In genomic region chr13:38398810-38399493, GRCh38 we compare ENCODE assay signal across 12 cellular contexts. TPM values are rescaled to one million over a fixed set of nuclear protein-coding genes. Genes with fewer than 3 reads are reported as not detected.
DNase-seq lines count a peak whose midpoint lies in the region; ATAC-seq and TF ChIP-seq lines count a peak whose summit lies in the region.
"Had no signal": no experiment of that assay in that cellular context is flagged by ENCODE, and none has a peak within 500 bp of the region (broad histone marks: within the 10 kb centered on the region; RNA-seq: fewer than 3 reads in every experiment).

No MANE protein-coding gene starts in this region.

- H3K9me3 ChIP-seq in IMR-90 (ENCODE audit: control insufficient read depth, insufficient read depth, low read length) (no peaks in the 10 kb centered on the region), body of pancreas (no peaks in the 10 kb centered on the region)
- H3K9me3 ChIP-seq: SJCRH30 had no signal

- H3K9me1 ChIP-seq in IMR-90 (ENCODE audit: insufficient read depth, low read length), result no peaks in the 10 kb centered on the region

- H3K23ac ChIP-seq in IMR-90 (ENCODE audit: low read depth, low read length), result no peak overlapping the region

- no peak overlapping the region for H3K4me2 ChIP-seq in IMR-90 (ENCODE audit: low read depth, low read length)

- H2AK9ac ChIP-seq in IMR-90 (replicated peaks; ENCODE audit: low read depth, low read length, poor library complexity), result no peak overlapping the region

- H3K4me3 Mint-ChIP-seq in CD14-positive monocyte (peak overlapping the region; percentile 16 to 78), mesothelial cell of epicardium (no peak overlapping the region)

- DNase-seq in CD14-positive monocyte (ENCODE audit: low spot score) (no peak), IMR-90 (peak; percentile 39), brain microvascular endothelial cell (peak; percentile 22), mesothelial cell of epicardium (ENCODE audit: low spot score in 2 of 2, unreplicated experiment in 2 of 2) (no peak), NCI-H510A (lab: John Stamatoyannopoulos, UW) (no peak), body of pancreas (no peak), omental fat pad (ENCODE audit: low spot score) (no peak)
- DNase-seq in stimulated activated naive CD8-positive, alpha-beta T cell treated with anti-CD3 and anti-CD28 coated beads, Interleukin-15, Interleukin-2, amounts not matched to agents 100 U/mL and 50 U/mL, for 24 hours, result no peak
- DNase-seq: activated CD4-positive, alpha-beta T cell treated with anti-CD3 and anti-CD28 coated beads, Interleukin-2, amount 50 U/mL, for 4 hours; NCI-H2081 treated with DMSO at 0.1 percent for 48 hours had no signal

- TF ChIP-seq CTCF in CD14-positive monocyte (IDR thresholded peaks at IDR 0.05), result no peak
- TF ChIP-seq CTCF in IMR-90 (conservative IDR thresholded peaks at IDR 0.05; ENCODE audit: low read depth, low read length), result no peak
- TF ChIP-seq CTCF in brain microvascular endothelial cell (IDR thresholded peaks at IDR 0.05; ENCODE audit: low read depth, low read length, missing control alignments), result no peak
- no peak for TF ChIP-seq CTCF in mesothelial cell of epicardium (IDR thresholded peaks at IDR 0.05; ENCODE audit: unreplicated experiment)
- no peak for TF ChIP-seq CTCF in body of pancreas (IDR thresholded peaks at IDR 0.05)
- no peak for TF ChIP-seq CTCF in omental fat pad (IDR thresholded peaks at IDR 0.05)

- H3K79me1 ChIP-seq in IMR-90 (ENCODE audit: low read depth in 1 of 2, low read length in 2 of 2), result no peaks in the 10 kb centered on the region

- peaks cover 14% of the 10 kb centered on the region for H3K4me1 Mint-ChIP-seq in CD14-positive monocyte
- H3K4me1 Mint-ChIP-seq in mesothelial cell of epicardium, result peaks cover 41% of the 10 kb centered on the region

- H3K18ac ChIP-seq in IMR-90 (ENCODE audit: low read depth, low read length), result no peak overlapping the region

- no peak overlapping the region for H3K9ac ChIP-seq in IMR-90 (ENCODE audit: low read depth, low read length)

- H4K20me1 ChIP-seq in IMR-90 (ENCODE audit: insufficient read depth, low read length), result no peaks in the 10 kb centered on the region

- no peak overlapping the region for H2AK5ac ChIP-seq in IMR-90 (ENCODE audit: low read depth, low read length)

- no peaks in the 10 kb centered on the region; the same call in 1 of the 2 replicates for H3K27me3 ChIP-seq in IMR-90 (ENCODE audit: control insufficient read depth, insufficient read depth, low read length)
- no peaks in the 10 kb centered on the region for H3K27me3 ChIP-seq in brain microvascular endothelial cell (replicated peaks)
- H3K27me3 ChIP-seq in body of pancreas, result no peaks in the 10 kb centered on the region
- H3K27me3 ChIP-seq: SJCRH30 had no signal

- H3K36me3 ChIP-seq in IMR-90 (ENCODE audit: control insufficient read depth, insufficient read depth, low read length) (no peaks in the 10 kb centered on the region), brain microvascular endothelial cell (replicated peaks) (no peaks in the 10 kb centered on the region), body of pancreas (replicated peaks in 1 of 2; ENCODE audit: insufficient read depth in 1 of 2, low read depth in 2 of 2) (no peaks in the 10 kb centered on the region)
- H3K36me3 ChIP-seq: SJCRH30 had no signal

- H4K8ac ChIP-seq in IMR-90 (ENCODE audit: low read depth in 2 of 2, low read length in 2 of 2), result no peak overlapping the region

- H3K4me3 ChIP-seq in IMR-90 (ENCODE audit: insufficient read depth, low read depth, low read length) (no peak overlapping the region), brain microvascular endothelial cell (ENCODE audit: low read depth, low read length) (no peak overlapping the region), body of pancreas (no peak overlapping the region)
- H3K4me3 ChIP-seq: SJCRH30, skin epidermis had no signal

- peaks cover 0 to 2% (median 0%) of the 10 kb centered on the region in 3 donors for H3K27me3 Mint-ChIP-seq in CD14-positive monocyte (ENCODE audit: low read depth in 3 of 3)
- no peaks in the 10 kb centered on the region for H3K27me3 Mint-ChIP-seq in mesothelial cell of epicardium (ENCODE audit: low read depth)

- CTCF ChIA-PET in IMR-90 (lab: Yijun Ruan, JAX), result no interaction called here

- intact Hi-C loops in CD14-positive monocyte (cut with micrococcal nuclease) (no loop called here), IMR-90 (cut with micrococcal nuclease) (no loop called here), body of pancreas (cut with DNase I) (no loop called here)

- H3K4ac ChIP-seq in IMR-90 (ENCODE audit: low read depth, low read length), result no peak overlapping the region

- POLR2A ChIA-PET in IMR-90 (lab: Charles Lee; ENCODE audit: unreplicated experiment), result no interaction called here

- H2BK5ac ChIP-seq in IMR-90 (ENCODE audit: low read depth, low read length, poor library complexity, severe bottlenecking), result no peak overlapping the region

- H4K5ac ChIP-seq in IMR-90 (ENCODE audit: low read depth, low read length), result no peak overlapping the region

- H4K91ac ChIP-seq in IMR-90 (ENCODE audit: insufficient read depth, low read depth, low read length), result no peak overlapping the region

- dilution Hi-C loops in IMR-90 (cut with HindIII; ENCODE audit: low sequenced_read_pairs, unreplicated experiment), result no loop called here

- H3K14ac ChIP-seq in IMR-90 (replicated peaks; ENCODE audit: low read depth, low read length), result no peak overlapping the region

- H3K27ac ChIP-seq in IMR-90 (ENCODE audit: insufficient read depth, low read length) (no peak overlapping the region), brain microvascular endothelial cell (no peak overlapping the region), body of pancreas (no peak overlapping the region)
- H3K27ac ChIP-seq: SJCRH30, skin epidermis had no signal

- no peak overlapping the region for H2AFZ ChIP-seq in IMR-90 (replicated peaks; ENCODE audit: low read length, poor library complexity)

- no peaks in the 10 kb centered on the region for H3K4me1 ChIP-seq in IMR-90 (ENCODE audit: control insufficient read depth, insufficient read depth, low read length)
- no peaks in the 10 kb centered on the region for H3K4me1 ChIP-seq in body of pancreas

- H3K9me3 Mint-ChIP-seq in CD14-positive monocyte (peaks cover 0 to 5% (median 3%) of the 10 kb centered on the region in 7 donors), mesothelial cell of epicardium (peaks cover 8% of the 10 kb centered on the region)

- WGBS in IMR-90 (ENCODE audit: extremely low coverage in 2 of 2, insufficient read length in 1 of 2), 2 experiments, result no CpG with 5 or more reads among the region's 3 CpGs
- 65 to 73% methylated on average over 3 of the region's 3 CpGs for WGBS in body of pancreas, 2 donors

- no TSS peak for BruUV-seq in IMR-90 (replicated peaks; lab: Mats Ljungman, UMichigan)

- no peaks in the 10 kb centered on the region for H3K36me3 Mint-ChIP-seq in CD14-positive monocyte
- H3K36me3 Mint-ChIP-seq in mesothelial cell of epicardium, result no peaks in the 10 kb centered on the region

- no peak for TF ChIP-seq POLR2A in IMR-90 (IDR thresholded peaks at IDR 0.05; ENCODE audit: low read depth, low read length)
- TF ChIP-seq POLR2A in body of pancreas (IDR thresholded peaks at IDR 0.05), result no peak

- in situ Hi-C loops in IMR-90 (cut with MboI; ENCODE audit: low sequenced_read_pairs) (no loop called here), brain microvascular endothelial cell (cut with HindIII; ENCODE audit: low pct_ligation_motif_present, low sequenced_read_pairs) (no loop called here)

- ATAC-seq in IMR-90 (ENCODE audit: low read depth) (peak; percentile 51), body of pancreas (no peak), omental fat pad (ENCODE audit: low FRiP score) (no peak)
- ATAC-seq in stimulated activated naive CD8-positive, alpha-beta T cell treated with anti-CD3 and anti-CD28 coated beads, Interleukin-15, Interleukin-2, amounts not matched to agents 100 U/mL and 50 U/mL, for 24 hours, result no peak

- no peak overlapping the region for H2BK20ac ChIP-seq in IMR-90 (ENCODE audit: low read depth, low read length)

- no peak overlapping the region for H2BK120ac ChIP-seq in IMR-90 (ENCODE audit: low read depth, low read length)

- no peak overlapping the region for H3K56ac ChIP-seq in IMR-90 (ENCODE audit: extremely low read depth, insufficient read depth, low read length)

- H2BK15ac ChIP-seq in IMR-90 (ENCODE audit: low read depth, low read length), result no peak overlapping the region

- TF ChIP-seq RAD21 in IMR-90 (IDR thresholded peaks at IDR 0.05; ENCODE audit: low read length), result no peak

- H3K27ac Mint-ChIP-seq in CD14-positive monocyte (peak overlapping the region in 3 of 7 donors; percentile 6 to 72 (median 56)), mesothelial cell of epicardium (peak overlapping the region; percentile 45)

TF ChIP-seq in IMR-90, 13 proteins besides CTCF, POLR2A, EP300 and RAD21:
- TF ChIP-seq MAFK (IDR thresholded peaks at IDR 0.05; ENCODE audit: low read depth, low read length), result no peak
- peak; percentile 73 for TF ChIP-seq CEBPB (IDR thresholded peaks at IDR 0.05; ENCODE audit: low read depth, low read length)

RNA-seq across cellular contexts. Expression of gene UFM1, which starts 49.3 kb away (rescaled TPM):
- polyA plus RNA-seq in CD14-positive monocyte (10 to 100 TPM; 41.8 to 56.6 TPM), IMR-90 (2012; rRNA removed) (36.0 and 43.5 TPM in 2 replicates)
- total RNA-seq in IMR-90 (2012; rRNA removed) (94.5 and 127 TPM in 2 replicates), mesothelial cell of epicardium (58.4 to 59.7 TPM (median 59.0 TPM) in 3 replicates), body of pancreas (10 to 100 TPM; 44.8 to 65.9 TPM), omental fat pad (10 to 100 TPM; 55.7 to 66.1 (median 60.9) TPM)
- polyA plus RNA-seq in IMR-90 (2012; cell fraction: cytosol; rRNA removed), result 9.5 and 10.2 TPM in 2 replicates
- 6.6 and 52.3 TPM in 2 replicates for polyA plus RNA-seq in IMR-90 (2012; cell fraction: nucleus; rRNA removed; ENCODE audit: low replicate concordance)

Comparison
In these comparisons a context has a peak if more than half of its experiments do, and no peak if none do; other contexts are left out.
1. DNase-seq: peak in IMR-90 (single experiment) and brain microvascular endothelial cell (single experiment); none in CD14-positive monocyte (single experiment), mesothelial cell of epicardium (0 of 2), NCI-H510A (single experiment), body of pancreas (0 of 4), stimulated activated naive CD8-positive, alpha-beta T cell treated with anti-CD3 and anti-CD28 coated beads, Interleukin-15, Interleukin-2, amounts not matched to agents 100 U/mL and 50 U/mL, for 24 hours (single experiment) and omental fat pad (single experiment).